Comparison of ENCODE assay signal across 7 cellular contexts in the genomic region with DNA sequence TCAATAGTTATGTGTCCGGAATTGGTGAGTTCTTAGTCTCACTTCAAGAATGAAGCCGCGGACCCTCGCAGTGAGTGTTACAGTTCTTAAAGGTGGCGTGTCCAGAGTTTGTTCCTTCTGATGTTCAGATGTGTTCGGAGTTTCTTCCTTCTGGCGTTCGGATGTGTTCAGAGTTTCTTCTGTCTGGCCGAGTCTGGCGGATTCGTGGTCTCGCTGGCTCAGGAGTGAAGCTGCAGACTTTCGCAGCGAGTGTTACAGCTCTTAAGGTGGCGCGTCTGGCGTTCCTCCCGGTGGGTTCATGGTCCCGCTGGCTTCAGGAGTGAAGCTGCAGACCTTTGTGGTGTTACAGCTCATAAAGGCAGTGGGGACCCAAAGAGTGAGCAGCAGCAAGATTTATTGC. TPM values are rescaled to one million over a fixed set of nuclear protein-coding genes. Genes with fewer than 3 reads are reported as not detected.
"Had no signal": no experiment of that assay in that cellular context is flagged by ENCODE, and none has a peak within 500 bp of the region (broad histone marks: within the 10 kb centered on the region; RNA-seq: fewer than 3 reads in every experiment).

No MANE protein-coding gene starts in this region.

RNA-seq across cellular contexts. Expression of a gene that starts 49.3 kb away (rescaled TPM):
- total RNA-seq: OCI-LY7, PC-3, PC-9, RPMI7951, SJSA1, SK-MEL-5 had no signal
- polyA plus RNA-seq: SK-N-SH had no signal
